ENCODE assay signal across 8 cellular contexts in the genomic region with DNA sequence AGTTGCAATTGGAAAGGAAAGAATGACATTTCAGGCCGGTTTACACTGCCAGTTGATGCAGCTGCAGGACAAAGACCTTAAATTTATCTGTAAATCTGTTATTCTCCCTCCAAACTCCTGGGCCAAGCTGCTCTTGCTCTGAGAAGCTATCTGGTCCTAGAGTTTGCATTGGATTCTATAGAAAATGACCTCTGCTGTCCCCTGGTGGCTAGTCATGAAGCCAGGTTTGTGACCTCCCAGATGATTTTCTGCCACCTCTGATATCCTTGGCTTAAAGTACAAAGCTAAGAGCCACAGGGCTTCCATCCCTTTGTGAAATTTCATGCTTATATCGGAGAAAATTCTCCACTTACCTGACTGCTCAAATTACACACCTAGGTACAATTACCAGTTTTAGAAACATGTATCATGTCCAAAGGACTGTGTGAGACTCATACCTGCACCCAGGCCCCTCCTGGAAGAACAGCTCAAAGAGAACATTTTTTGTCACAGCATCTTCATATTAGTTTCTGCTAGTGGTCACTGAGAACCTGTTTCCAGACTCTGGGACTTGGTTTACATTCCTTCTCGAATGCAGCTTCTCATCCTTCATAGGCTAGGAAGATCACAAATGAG. TPM values are rescaled to one million over a fixed set of nuclear protein-coding genes. Genes with fewer than 3 reads are reported as not detected.
A peak's percentile ranks its signal among the peaks of the same experiment; 100 is the strongest.
DNase-seq lines count a peak whose midpoint lies in the region; ATAC-seq, FAIRE-seq and TF ChIP-seq lines count a peak whose summit lies in the region.

No MANE protein-coding gene starts in this region.

- no peak for TF ChIP-seq POLR2A in H54 (IDR thresholded peaks at IDR 0.05; ENCODE audit: low read depth, low read length)

- no peaks in the 10 kb centered on the region for H3K9me3 Mint-ChIP-seq in CD4-positive, CD25-positive, alpha-beta regulatory T cell
- no peaks in the 10 kb centered on the region for H3K9me3 Mint-ChIP-seq in activated naive CD4-positive, alpha-beta T cell treated with anti-CD3 and anti-CD28 coated beads, Interleukin-2, amount 10 ng/mL, durations not matched to agents 7 days and 5 days

- no peaks in the 10 kb centered on the region for H3K36me3 Mint-ChIP-seq in CD4-positive, CD25-positive, alpha-beta regulatory T cell
- H3K36me3 Mint-ChIP-seq in activated naive CD4-positive, alpha-beta T cell treated with anti-CD3 and anti-CD28 coated beads, Interleukin-2, amount 10 ng/mL, durations not matched to agents 7 days and 5 days, result no peaks in the 10 kb centered on the region

- no peak overlapping the region for H3K4me3 ChIP-seq in CD4-positive, CD25-positive, alpha-beta regulatory T cell (ENCODE audit: low read depth, low read length)
- H3K4me3 ChIP-seq in NT2/D1 (ENCODE audit: insufficient read length, low read depth), result no peak overlapping the region

- H3K9me3 ChIP-seq in CD4-positive, CD25-positive, alpha-beta regulatory T cell (ENCODE audit: control insufficient read depth in 2 of 2, low read length in 2 of 2), result no peaks in the 10 kb centered on the region
- no peaks in the 10 kb centered on the region for H3K9me3 ChIP-seq in NT2/D1 (ENCODE audit: insufficient read depth, low read length)

- peak; percentile 15 for FAIRE-seq in H54 (lab: Jason Lieb, UNC)

- no peak for ATAC-seq in CD4-positive, CD25-positive, alpha-beta regulatory T cell (ENCODE audit: low read depth in 2 of 2)
- ATAC-seq in left cardiac atrium, result peak; percentile 47 to 67

- no peak overlapping the region for H3K27ac ChIP-seq in CD4-positive, CD25-positive, alpha-beta regulatory T cell (ENCODE audit: insufficient read depth, low read length, poor library complexity, severe bottlenecking)

- H3K9ac ChIP-seq in NT2/D1 (ENCODE audit: insufficient read length, low read depth), result no peak overlapping the region

- H3K27ac Mint-ChIP-seq in CD4-positive, CD25-positive, alpha-beta regulatory T cell, result no peak overlapping the region
- H3K27ac Mint-ChIP-seq in activated naive CD4-positive, alpha-beta T cell treated with anti-CD3 and anti-CD28 coated beads, Interleukin-2, amount 10 ng/mL, durations not matched to agents 7 days and 5 days, result no peak overlapping the region

- intact Hi-C loops in left cardiac atrium (cut with DNase I), result loop anchor here (2.0 to 5.0 kb wide), 2 partner anchors 103 to 104 kb away; no protein-coding TSS in a partner anchor

- DNase-seq in CD4-positive, CD25-positive, alpha-beta regulatory T cell, result peak; percentile 8 to 46 (median 45)
- DNase-seq in H54 (ENCODE audit: insufficient read length, low spot score) (no peak), NT2/D1 (ENCODE audit: low read depth, low spot score) (peak; percentile 33), left cardiac atrium (no peak), middle frontal gyrus (ENCODE audit: extremely low spot score, low spot score) (no peak)
- peak; percentile 53 for DNase-seq in activated naive CD4-positive, alpha-beta T cell treated with anti-CD3 and anti-CD28 coated beads, Interleukin-2, amount 10 ng/mL, durations not matched to agents 7 days and 5 days
- peak; percentile 18 for DNase-seq in stimulated activated CD4-positive, alpha-beta T cell treated with anti-CD3 and anti-CD28 coated beads, Interleukin-12 subunit alpha, Interleukin-12 subunit beta, amount 100 ng/mL, for 4 hours
- no peak for DNase-seq in NK-92 treated with Interleukin-12 subunit alpha and Interleukin-12 subunit beta, amount 100 ng/mL, for 24 hours (lab: John Stamatoyannopoulos, UW)

- H3K27me3 Mint-ChIP-seq in CD4-positive, CD25-positive, alpha-beta regulatory T cell, result peaks cover 28% of the 10 kb centered on the region
- peaks cover 3% of the 10 kb centered on the region for H3K27me3 Mint-ChIP-seq in activated naive CD4-positive, alpha-beta T cell treated with anti-CD3 and anti-CD28 coated beads, Interleukin-2, amount 10 ng/mL, durations not matched to agents 7 days and 5 days

- no peaks in the 10 kb centered on the region for H3K36me3 ChIP-seq in CD4-positive, CD25-positive, alpha-beta regulatory T cell (ENCODE audit: control insufficient read depth, insufficient read depth, low read length)
- no peaks in the 10 kb centered on the region for H3K36me3 ChIP-seq in NT2/D1 (ENCODE audit: insufficient read depth, insufficient read length, low read length)

- CTCF ChIA-PET in activated naive CD4-positive, alpha-beta T cell treated with anti-CD3 and anti-CD28 coated beads, Interleukin-2, amount 10 ng/mL, durations not matched to agents 7 days and 5 days (lab: Charles Lee), result interaction anchor here (0.8 to 5.1 kb wide), 14 partner anchors 10 to 156 kb away, joined by 3 to 44 read pairs (median 5); no protein-coding TSS in a partner anchor

- H3K27me3 ChIP-seq in CD4-positive, CD25-positive, alpha-beta regulatory T cell (ENCODE audit: control insufficient read depth, insufficient read depth, low read length), result peaks cover 10% of the 10 kb centered on the region
- no peaks in the 10 kb centered on the region for H3K27me3 ChIP-seq in NT2/D1 (ENCODE audit: insufficient read depth, insufficient read length)

- no peak overlapping the region for H3K4me3 Mint-ChIP-seq in CD4-positive, CD25-positive, alpha-beta regulatory T cell
- H3K4me3 Mint-ChIP-seq in activated naive CD4-positive, alpha-beta T cell treated with anti-CD3 and anti-CD28 coated beads, Interleukin-2, amount 10 ng/mL, durations not matched to agents 7 days and 5 days, result no peak overlapping the region

- no peaks in the 10 kb centered on the region for H3K4me1 Mint-ChIP-seq in CD4-positive, CD25-positive, alpha-beta regulatory T cell
- no peaks in the 10 kb centered on the region for H3K4me1 Mint-ChIP-seq in activated naive CD4-positive, alpha-beta T cell treated with anti-CD3 and anti-CD28 coated beads, Interleukin-2, amount 10 ng/mL, durations not matched to agents 7 days and 5 days

- no peaks in the 10 kb centered on the region for H3K4me1 ChIP-seq in CD4-positive, CD25-positive, alpha-beta regulatory T cell (ENCODE audit: control insufficient read depth, insufficient read depth, low read length, poor library complexity, severe bottlenecking)
- H3K4me1 ChIP-seq in NT2/D1 (ENCODE audit: insufficient read depth, insufficient read length), result no peaks in the 10 kb centered on the region

RNA-seq across cellular contexts. Expression of a gene that starts 28.9 kb away (rescaled TPM):
- 5.3 TPM for total RNA-seq in CD4-positive, CD25-positive, alpha-beta regulatory T cell
- polyA plus RNA-seq in CD4-positive, CD25-positive, alpha-beta regulatory T cell, result 10 to 100 TPM; 16.6 to 18.9 (median 17.7) TPM
- total RNA-seq in left cardiac atrium, result 10 to 100 TPM in 1 of 2 donors, 1 to 10 TPM in 1; 9.9 to 13.7 TPM

RNA-seq across cellular contexts. Expression of a gene that starts 46.4 kb away (rescaled TPM):
- total RNA-seq in CD4-positive, CD25-positive, alpha-beta regulatory T cell, result not detected
- polyA plus RNA-seq in CD4-positive, CD25-positive, alpha-beta regulatory T cell, result not detected
- not detected for total RNA-seq in left cardiac atrium

RNA-seq across cellular contexts. Expression of a gene that starts 54.7 kb away (rescaled TPM):
- total RNA-seq in CD4-positive, CD25-positive, alpha-beta regulatory T cell, result 18.7 TPM
- 10 to 100 TPM; 39.4 to 46.7 (median 44.7) TPM for polyA plus RNA-seq in CD4-positive, CD25-positive, alpha-beta regulatory T cell
- 10 to 100 TPM; 37.6 to 40.6 TPM for total RNA-seq in left cardiac atrium

Comparison
In these comparisons a context has a peak if more than half of its experiments do, and no peak if none do; other contexts are left out.
1. ATAC-seq: peak in left cardiac atrium (2 of 2); none in CD4-positive, CD25-positive, alpha-beta regulatory T cell (0 of 2).
2. DNase-seq: peak in CD4-positive, CD25-positive, alpha-beta regulatory T cell (3 of 3), NT2/D1 (single experiment), activated naive CD4-positive, alpha-beta T cell treated with anti-CD3 and anti-CD28 coated beads, Interleukin-2, amount 10 ng/mL, durations not matched to agents 7 days and 5 days (single experiment) and stimulated activated CD4-positive, alpha-beta T cell treated with anti-CD3 and anti-CD28 coated beads, Interleukin-12 subunit alpha, Interleukin-12 subunit beta, amount 100 ng/mL, for 4 hours (single experiment); none in H54 (single experiment), left cardiac atrium (single experiment), NK-92 treated with Interleukin-12 subunit alpha and Interleukin-12 subunit beta, amount 100 ng/mL, for 24 hours (single experiment) and middle frontal gyrus (single experiment).